10 cellular contexts compared by ENCODE assay signal in the genomic region with DNA sequence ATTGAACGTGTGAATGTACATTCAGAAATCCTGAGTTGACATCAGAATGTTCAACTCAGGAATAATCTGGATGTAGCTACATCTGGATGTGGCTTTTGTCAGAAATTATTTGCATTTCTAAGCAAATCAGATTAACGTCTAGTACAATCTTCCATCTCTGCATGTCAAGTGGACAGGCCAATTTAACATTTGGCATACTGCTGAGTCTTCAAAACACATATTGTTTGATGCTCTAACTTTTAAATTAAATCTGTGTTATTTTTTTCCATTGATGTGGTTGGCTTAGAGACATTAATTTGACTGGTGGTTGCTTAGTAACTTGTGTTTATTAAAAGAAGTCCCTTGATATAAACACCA. TPM values are rescaled to one million over a fixed set of nuclear protein-coding genes. Genes with fewer than 3 reads are reported as not detected.
DNase-seq lines count a peak whose midpoint lies in the region; ATAC-seq and TF ChIP-seq lines count a peak whose summit lies in the region.
"Had no signal": no experiment of that assay in that cellular context is flagged by ENCODE, and none has a peak within 500 bp of the region (broad histone marks: within the 10 kb centered on the region; RNA-seq: fewer than 3 reads in every experiment).

No MANE protein-coding gene starts in this region.

- peak overlapping the region; percentile 68 for H3K27ac Mint-ChIP-seq in activated naive CD8-positive, alpha-beta T cell treated with anti-CD3 and anti-CD28 coated beads for 36 hours
- peak overlapping the region in 3 of 10 donors; percentile 16 to 94 (median 71) for H3K27ac Mint-ChIP-seq in naive thymus-derived CD8-positive, alpha-beta T cell

- no peaks in the 10 kb centered on the region for H3K27me3 Mint-ChIP-seq in activated naive CD8-positive, alpha-beta T cell treated with anti-CD3 and anti-CD28 coated beads for 36 hours
- H3K27me3 Mint-ChIP-seq in naive thymus-derived CD8-positive, alpha-beta T cell = no peaks in the 10 kb centered on the region

- DNase-seq in GM12864 (ENCODE audit: low read depth) = no peak
- DNase-seq in M059J (ENCODE audit: low read depth) = peak; percentile 71
- DNase-seq in activated naive CD8-positive, alpha-beta T cell treated with anti-CD3 and anti-CD28 coated beads for 36 hours = no peak
- no peak for DNase-seq in naive thymus-derived CD8-positive, alpha-beta T cell
- no peak for DNase-seq in DMS 273 treated with DMSO at 0.1 percent for 48 hours (lab: John Stamatoyannopoulos, UW)
- DNase-seq in NCI-H2196 (lab: John Stamatoyannopoulos, UW; ENCODE audit: unreplicated experiment) = no peak
- no peak for DNase-seq in NCI-H1417 (lab: John Stamatoyannopoulos, UW)
- DNase-seq: NCI-H2081 treated with DMSO at 0.1 percent for 48 hours, tibial artery had no signal

- TF ChIP-seq CTCF in GM12864 (IDR thresholded peaks at IDR 0.05; ENCODE audit: low read depth, low read length, missing control alignments) = no peak

- peak overlapping the region; percentile 40 for H3K4me3 Mint-ChIP-seq in activated naive CD8-positive, alpha-beta T cell treated with anti-CD3 and anti-CD28 coated beads for 36 hours
- H3K4me3 Mint-ChIP-seq in naive thymus-derived CD8-positive, alpha-beta T cell = peak overlapping the region in 7 of 10 donors; percentile 8 to 98 (median 59)

- H3K4me3 ChIP-seq in GM12864 (ENCODE audit: low read depth, low read length) = peak overlapping the region; percentile 97; the same call in 1 of the 2 replicates
- H3K4me3 ChIP-seq: tibial artery had no signal

- no peaks in the 10 kb centered on the region for H3K9me3 Mint-ChIP-seq in activated naive CD8-positive, alpha-beta T cell treated with anti-CD3 and anti-CD28 coated beads for 36 hours
- no peaks in the 10 kb centered on the region for H3K9me3 Mint-ChIP-seq in naive thymus-derived CD8-positive, alpha-beta T cell

- H3K36me3 Mint-ChIP-seq in activated naive CD8-positive, alpha-beta T cell treated with anti-CD3 and anti-CD28 coated beads for 36 hours = peaks cover 28% of the 10 kb centered on the region
- peaks cover 0 to 10% (median 3%) of the 10 kb centered on the region in 3 donors for H3K36me3 Mint-ChIP-seq in naive thymus-derived CD8-positive, alpha-beta T cell

- ATAC-seq in naive thymus-derived CD8-positive, alpha-beta T cell = no peak
- no peak for ATAC-seq in HG02610 (IDR thresholded peaks at IDR 0.05; ENCODE audit: unreplicated experiment)

- peaks cover 78% of the 10 kb centered on the region for H3K4me1 Mint-ChIP-seq in activated naive CD8-positive, alpha-beta T cell treated with anti-CD3 and anti-CD28 coated beads for 36 hours
- H3K4me1 Mint-ChIP-seq in naive thymus-derived CD8-positive, alpha-beta T cell = peaks cover 21 to 78% (median 68%) of the 10 kb centered on the region in 4 donors

- POLR2A ChIA-PET in naive thymus-derived CD8-positive, alpha-beta T cell (lab: Charles Lee) = no interaction called here

RNA-seq across cellular contexts. Expression of a gene that starts 3.4 kb away (rescaled TPM):
- total RNA-seq in M059J (2014; rRNA removed; shearing (Covaris generic)) = 18.2 and 22.8 TPM in 2 replicates
- 10 to 100 TPM; 27.8 to 28.4 TPM for total RNA-seq in activated naive CD8-positive, alpha-beta T cell treated with anti-CD3 and anti-CD28 coated beads for 36 hours
- 10 to 100 TPM; 23.3 to 23.9 TPM for total RNA-seq in naive thymus-derived CD8-positive, alpha-beta T cell
- polyA plus RNA-seq in naive thymus-derived CD8-positive, alpha-beta T cell = 1 to 10 TPM; 5.5 to 7.0 (median 6.3) TPM

RNA-seq across cellular contexts. Expression of a gene that starts 31.8 kb away (rescaled TPM):
- not detected in 2 replicates for total RNA-seq in M059J (2014; rRNA removed; shearing (Covaris generic))
- not detected for total RNA-seq in activated naive CD8-positive, alpha-beta T cell treated with anti-CD3 and anti-CD28 coated beads for 36 hours
- total RNA-seq in naive thymus-derived CD8-positive, alpha-beta T cell = under 1 TPM in 1 of 2 experiments, not detected in 1; 0.44 TPM
- polyA plus RNA-seq in naive thymus-derived CD8-positive, alpha-beta T cell = under 1 TPM; 0.23 to 0.63 (median 0.23) TPM
